11 cellular contexts compared by ENCODE assay signal in the genomic region with DNA sequence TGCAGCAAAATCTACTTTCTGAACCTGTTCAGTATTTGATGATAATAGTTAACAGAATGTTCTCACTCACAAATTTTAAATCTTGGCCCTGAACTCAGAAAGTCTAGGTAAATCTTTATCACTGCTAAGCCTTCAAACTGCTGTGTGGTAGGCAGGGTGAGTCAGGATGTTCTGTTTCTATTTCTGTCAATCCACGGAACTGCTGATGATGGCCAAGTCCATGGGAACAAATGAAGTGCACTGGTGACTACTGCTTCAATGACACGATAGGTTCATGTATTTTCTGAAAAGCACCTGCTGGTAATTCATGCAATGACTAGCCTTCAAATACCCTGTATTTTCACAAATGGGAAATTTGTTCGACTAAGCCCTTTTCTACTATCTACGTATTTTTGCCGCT. TPM values are rescaled to one million over a fixed set of nuclear protein-coding genes. Genes with fewer than 3 reads are reported as not detected.
DNase-seq lines count a peak whose midpoint lies in the region; ATAC-seq and TF ChIP-seq lines count a peak whose summit lies in the region.
"Had no signal": no experiment of that assay in that cellular context is flagged by ENCODE, and none has a peak within 500 bp of the region (broad histone marks: within the 10 kb centered on the region; RNA-seq: fewer than 3 reads in every experiment).

No MANE protein-coding gene starts in this region.

- no peak overlapping the region for H3K27ac ChIP-seq in Panc1 (ENCODE audit: low read length)
- H3K27ac ChIP-seq: KMS-11, Peyer's patch had no signal

- intact Hi-C loops in Panc1 (cut with micrococcal nuclease; ENCODE audit: unreplicated experiment): no loop called here

- 0 out of 2 replicates have a peak, but pooled peaks have one; percentile 57 for ATAC-seq in Panc1
- ATAC-seq in GM19467 (IDR thresholded peaks at IDR 0.05; ENCODE audit: unreplicated experiment): no peak
- ATAC-seq in GM21367 (IDR thresholded peaks at IDR 0.05; ENCODE audit: unreplicated experiment): no peak
- ATAC-seq: CD8-positive, alpha-beta T cell had no signal

- H3K4me1 ChIP-seq in Panc1 (ENCODE audit: control insufficient read depth, insufficient read depth, low read length): no peaks in the 10 kb centered on the region
- peaks cover 19% of the 10 kb centered on the region for H3K4me1 ChIP-seq in skeletal muscle satellite cell (ENCODE audit: control insufficient read depth, insufficient read depth, low read length)
- H3K4me1 ChIP-seq: Peyer's patch had no signal

- peak overlapping the region; percentile 74 for H3K4me2 ChIP-seq in skeletal muscle satellite cell (ENCODE audit: low read length)
- H3K4me2 ChIP-seq: KMS-11 had no signal

- H3K27me3 Mint-ChIP-seq in activated naive CD4-positive, alpha-beta T cell treated with anti-CD3 and anti-CD28 coated beads, Interleukin-2, amount 10 ng/mL, durations not matched to agents 7 days and 5 days: peaks cover 3% of the 10 kb centered on the region

- H3K9ac ChIP-seq in skeletal muscle satellite cell (ENCODE audit: low read depth, low read length): peak overlapping the region; percentile 75
- H3K9ac ChIP-seq: KMS-11 had no signal

- H3K4me3 ChIP-seq in Panc1 (ENCODE audit: low read depth in 2 of 2, low read length in 2 of 2) (no peak overlapping the region), skeletal muscle satellite cell (ENCODE audit: low read length) (peak overlapping the region; percentile 9)
- H3K4me3 ChIP-seq: Peyer's patch had no signal

- H3K36me3 Mint-ChIP-seq in activated naive CD4-positive, alpha-beta T cell treated with anti-CD3 and anti-CD28 coated beads, Interleukin-2, amount 10 ng/mL, durations not matched to agents 7 days and 5 days: peaks cover 11% of the 10 kb centered on the region

- in situ Hi-C loops in Panc1 (cut with HindIII; ENCODE audit: low pct_unique_long_range_greater_than_20kb, low sequenced_read_pairs): no loop called here

- no peaks in the 10 kb centered on the region for H3K9me3 Mint-ChIP-seq in activated naive CD4-positive, alpha-beta T cell treated with anti-CD3 and anti-CD28 coated beads, Interleukin-2, amount 10 ng/mL, durations not matched to agents 7 days and 5 days
- H3K9me3 Mint-ChIP-seq: CD8-positive, alpha-beta T cell had no signal

- TF ChIP-seq CTCF in Panc1 (IDR thresholded peaks at IDR 0.05): no peak

- POLR2A ChIA-PET in Panc1 (lab: Charles Lee): no interaction called here

- no peaks in the 10 kb centered on the region for H3K9me3 ChIP-seq in Panc1 (ENCODE audit: control insufficient read depth, insufficient read depth, low read depth, low read length)
- no peaks in the 10 kb centered on the region for H3K9me3 ChIP-seq in skeletal muscle satellite cell (replicated peaks; ENCODE audit: low read length)
- H3K9me3 ChIP-seq: Peyer's patch had no signal

- peak; percentile 17 for DNase-seq in activated naive CD4-positive, alpha-beta T cell treated with Interleukin-2 at 50 U/mL for 16 hours
- DNase-seq in activated naive CD4-positive, alpha-beta T cell treated with anti-CD3 and anti-CD28 coated beads, Interleukin-2, amount 10 ng/mL, durations not matched to agents 7 days and 5 days: no peak
- peak; percentile 71 for DNase-seq in Panc1 (ENCODE audit: low read depth, low spot score)
- DNase-seq in dermis microvascular lymphatic vessel endothelial cell (ENCODE audit: low read depth in 2 of 2): peak; percentile 81 to 86
- DNase-seq in stimulated activated CD8-positive, alpha-beta memory T cell treated with anti-CD3 and anti-CD28 coated beads, Interleukin-4, amount 100 ng/mL, for 48 hours: no peak
- DNase-seq: CD8-positive, alpha-beta T cell had no signal

- CTCF ChIA-PET in activated naive CD4-positive, alpha-beta T cell treated with anti-CD3 and anti-CD28 coated beads, Interleukin-2, amount 10 ng/mL, durations not matched to agents 7 days and 5 days (lab: Charles Lee): interaction anchor here (0.8 to 1.5 kb wide), 4 partner anchors 43 to 186 kb away, joined by 3 to 4 read pairs (median 3); no protein-coding TSS in a partner anchor
- CTCF ChIA-PET in Panc1 (lab: Charles Lee): interaction anchor here (0.6 kb wide), 1 partner anchor 35 kb away, joined by 4 read pairs; no protein-coding TSS in a partner anchor

- H3K27me3 ChIP-seq in Panc1 (ENCODE audit: control insufficient read depth, insufficient read depth, low read length): no peaks in the 10 kb centered on the region
- H3K27me3 ChIP-seq in skeletal muscle satellite cell (ENCODE audit: control insufficient read depth, insufficient read depth, low read length): no peaks in the 10 kb centered on the region
- H3K27me3 ChIP-seq: Peyer's patch had no signal

- H3K4me1 Mint-ChIP-seq in activated naive CD4-positive, alpha-beta T cell treated with anti-CD3 and anti-CD28 coated beads, Interleukin-2, amount 10 ng/mL, durations not matched to agents 7 days and 5 days: peaks cover 25% of the 10 kb centered on the region

- H3K36me3 ChIP-seq in Panc1 (ENCODE audit: control insufficient read depth, insufficient read depth, low read length): peaks cover 6% of the 10 kb centered on the region
- H3K36me3 ChIP-seq in skeletal muscle satellite cell (ENCODE audit: insufficient read depth, low read length): peaks cover 18% of the 10 kb centered on the region

- no peak overlapping the region for H3K27ac Mint-ChIP-seq in activated naive CD4-positive, alpha-beta T cell treated with anti-CD3 and anti-CD28 coated beads, Interleukin-2, amount 10 ng/mL, durations not matched to agents 7 days and 5 days
- H3K27ac Mint-ChIP-seq: CD8-positive, alpha-beta T cell had no signal

- no TSS peak for BruUV-seq in Panc1 (replicated peaks; lab: Mats Ljungman, UMichigan)

- no peak overlapping the region for H3K4me3 Mint-ChIP-seq in activated naive CD4-positive, alpha-beta T cell treated with anti-CD3 and anti-CD28 coated beads, Interleukin-2, amount 10 ng/mL, durations not matched to agents 7 days and 5 days
- H3K4me3 Mint-ChIP-seq: CD8-positive, alpha-beta T cell had no signal

RNA-seq across cellular contexts. Expression of a gene that starts 14.2 kb away (rescaled TPM):
- total RNA-seq in Panc1 (2021; ENCODE audit: unreplicated experiment) (84.5 TPM), dermis microvascular lymphatic vessel endothelial cell (26.4 and 34.1 TPM in 2 replicates)
- polyA plus RNA-seq in Panc1 (2012; ENCODE audit: insufficient read length): 24.9 TPM
- total RNA-seq in skeletal muscle satellite cell (2012; rRNA removed): 71.2 and 81.9 TPM in 2 replicates

RNA-seq across cellular contexts. Expression of a gene that starts 33.0 kb away (rescaled TPM):
- 96.0 TPM for total RNA-seq in Panc1 (2021; ENCODE audit: unreplicated experiment)
- polyA plus RNA-seq in Panc1 (2012; ENCODE audit: insufficient read length): 70.7 TPM
- 88.8 and 91.5 TPM in 2 replicates for total RNA-seq in dermis microvascular lymphatic vessel endothelial cell
- 44.6 and 47.9 TPM in 2 replicates for total RNA-seq in skeletal muscle satellite cell (2012; rRNA removed)

Comparison
In these comparisons a context has a peak if more than half of its experiments do, and no peak if none do; other contexts are left out.
1. DNase-seq: peak in activated naive CD4-positive, alpha-beta T cell treated with Interleukin-2 at 50 U/mL for 16 hours (single experiment), Panc1 (single experiment) and dermis microvascular lymphatic vessel endothelial cell (2 of 2); none in activated naive CD4-positive, alpha-beta T cell treated with anti-CD3 and anti-CD28 coated beads, Interleukin-2, amount 10 ng/mL, durations not matched to agents 7 days and 5 days (single experiment) and stimulated activated CD8-positive, alpha-beta memory T cell treated with anti-CD3 and anti-CD28 coated beads, Interleukin-4, amount 100 ng/mL, for 48 hours (single experiment).